Comparison of ENCODE assay signal across 20 cellular contexts in genomic region chr10:77168161-77168560, GRCh38.
DNase-seq lines count a peak whose midpoint lies in the region; ATAC-seq and TF ChIP-seq lines count a peak whose summit lies in the region.
"Had no signal": no experiment of that assay in that cellular context is flagged by ENCODE, and none has a peak within 500 bp of the region (broad histone marks: within the 10 kb centered on the region; RNA-seq: fewer than 3 reads in every experiment).

No MANE protein-coding gene starts in this region.

- DNase-seq in mammary epithelial cell (peak; percentile 16), breast epithelium (ENCODE audit: low spot score in 2 of 2) (no peak), PC-9 (peak in 1 of 2 experiments; percentile 76), epithelial cell of prostate (ENCODE audit: low read depth, low spot score) (peak; percentile 45), NCI-H1105 (lab: John Stamatoyannopoulos, UW) (no peak), AML-193 (lab: John Stamatoyannopoulos, UW) (no peak), upper lobe of left lung (no peak)
- no peak for DNase-seq in stimulated activated naive B cell treated with anti-CD40 and anti-IgM and Interleukin-4, amounts not matched to agents 10 μg/mL and 1 μg/mL and 100 μg/mL, for 72 hours
- DNase-seq: Calu3; CD8-positive, alpha-beta T cell; DND-41; KBM-7; MV-4-11; NCI-H2029; NCI-H2171; NCI-H526; OCI-M1; SJCRH30 had no signal

- no peaks in the 10 kb centered on the region for H3K9me2 ChIP-seq in PC-9 (ENCODE audit: insufficient read depth)

- BruUV-seq in mammary epithelial cell (replicated peaks; lab: Mats Ljungman, UMichigan) (no TSS peak), PC-9 (replicated peaks; lab: Mats Ljungman, UMichigan) (no TSS peak)

- H3K4me3 ChIP-seq in mammary epithelial cell (replicated peaks in 1 of 3; ENCODE audit: insufficient read depth in 1 of 3, low read depth in 2 of 3, low read length in 3 of 3) (no peak overlapping the region), breast epithelium (no peak overlapping the region), PC-9 (no peak overlapping the region), upper lobe of left lung (no peak overlapping the region)
- H3K4me3 ChIP-seq: BLaER1 treated with 17β-estradiol and CSF1 and Interleukin-3, amounts not matched to agents 10 nM and 100 nM; SJCRH30 had no signal

- TF ChIP-seq POLR2A in breast epithelium (IDR thresholded peaks at IDR 0.05) = no peak
- no peak for TF ChIP-seq POLR2A in upper lobe of left lung (IDR thresholded peaks at IDR 0.05)

- peaks cover 20 to 31% of the 10 kb centered on the region in 2 donors for H3K27me3 Mint-ChIP-seq in stimulated activated naive B cell treated with anti-CD40 and anti-IgM and Interleukin-4, amounts not matched to agents 10 μg/mL and 1 μg/mL and 100 μg/mL, for 72 hours

- no peaks in the 10 kb centered on the region for H4K20me1 ChIP-seq in mammary epithelial cell (ENCODE audit: insufficient read depth, low read length)
- H4K20me1 ChIP-seq in PC-9 (ENCODE audit: insufficient read depth) = no peaks in the 10 kb centered on the region

- no peak overlapping the region for H3K27ac Mint-ChIP-seq in stimulated activated naive B cell treated with anti-CD40 and anti-IgM and Interleukin-4, amounts not matched to agents 10 μg/mL and 1 μg/mL and 100 μg/mL, for 72 hours
- H3K27ac Mint-ChIP-seq: CD8-positive, alpha-beta T cell had no signal

- H3K4me1 Mint-ChIP-seq in stimulated activated naive B cell treated with anti-CD40 and anti-IgM and Interleukin-4, amounts not matched to agents 10 μg/mL and 1 μg/mL and 100 μg/mL, for 72 hours = peaks cover 3 to 9% of the 10 kb centered on the region in 2 donors

- dilution Hi-C loops in mammary epithelial cell (cut with HindIII; ENCODE audit: low sequenced_read_pairs) = loop anchor here (25.0 kb wide), 2 partner anchors 344 to 469 kb away; partner anchors contain the start of gene KCNMA1

- ATAC-seq in stimulated activated naive B cell treated with anti-CD40 and anti-IgM and Interleukin-4, amounts not matched to agents 10 μg/mL and 1 μg/mL and 100 μg/mL, for 72 hours (replicated peaks) = no peak
- ATAC-seq in upper lobe of left lung (ENCODE audit: low FRiP score in 2 of 2) = no peak
- ATAC-seq: CD8-positive, alpha-beta T cell; HepG2 had no signal

- TF ChIP-seq EP300 in upper lobe of left lung (IDR thresholded peaks at IDR 0.05) = no peak

- no peak overlapping the region for H3K9ac ChIP-seq in mammary epithelial cell (ENCODE audit: insufficient read depth, low read length)
- H3K9ac ChIP-seq: BLaER1 treated with 17β-estradiol and CSF1 and Interleukin-3, amounts not matched to agents 10 nM and 100 nM had no signal

- WGBS in mammary epithelial cell (ENCODE audit: low coverage, missing lambda C conversion rate) = 69% methylated on average over 2 of the region's 2 CpGs
- WGBS in upper lobe of left lung, 2 donors = 93 to 98% methylated on average over 2 of the region's 2 CpGs

- no peaks in the 10 kb centered on the region for H3K9me3 Mint-ChIP-seq in stimulated activated naive B cell treated with anti-CD40 and anti-IgM and Interleukin-4, amounts not matched to agents 10 μg/mL and 1 μg/mL and 100 μg/mL, for 72 hours
- H3K9me3 Mint-ChIP-seq: CD8-positive, alpha-beta T cell had no signal

- H3K36me3 ChIP-seq in mammary epithelial cell (ENCODE audit: insufficient read depth, low read length) = no peaks in the 10 kb centered on the region
- H3K36me3 ChIP-seq in breast epithelium = no peaks in the 10 kb centered on the region
- no peaks in the 10 kb centered on the region for H3K36me3 ChIP-seq in PC-9 (ENCODE audit: low read depth)
- H3K36me3 ChIP-seq in upper lobe of left lung = no peaks in the 10 kb centered on the region
- H3K36me3 ChIP-seq: BLaER1 treated with 17β-estradiol and CSF1 and Interleukin-3, amounts not matched to agents 10 nM and 100 nM; SJCRH30 had no signal

- in situ Hi-C loops in mammary epithelial cell (cut with MboI; ENCODE audit: low sequenced_read_pairs in 2 of 2) = loop anchor here in 1 of 2 donors (5.0 to 10.0 kb wide), 3 partner anchors 227 to 474 kb away; no protein-coding TSS in a partner anchor

- peaks cover 20% of the 10 kb centered on the region for H3F3A ChIP-seq in PC-9 (ENCODE audit: insufficient read depth, low read depth)

- TF ChIP-seq CTCF in mammary epithelial cell (conservative IDR thresholded peaks at IDR 0.05 in 1 of 2, IDR thresholded peaks at IDR 0.05 in 1 of 2; ENCODE audit: extremely low read depth in 1 of 2, insufficient read depth in 1 of 2, low read depth in 1 of 2, low read length in 2 of 2) (no peak), breast epithelium (IDR thresholded peaks at IDR 0.05) (no peak), PC-9 (conservative IDR thresholded peaks at IDR 0.05) (no peak), upper lobe of left lung (IDR thresholded peaks at IDR 0.05) (no peak)

- H3K27me3 ChIP-seq in mammary epithelial cell (ENCODE audit: insufficient read depth, low read length) = no peaks in the 10 kb centered on the region
- H3K27me3 ChIP-seq in breast epithelium = no peaks in the 10 kb centered on the region
- H3K27me3 ChIP-seq in PC-9 (ENCODE audit: insufficient read depth, low read depth) = no peaks in the 10 kb centered on the region
- no peaks in the 10 kb centered on the region for H3K27me3 ChIP-seq in upper lobe of left lung
- H3K27me3 ChIP-seq: BLaER1 treated with 17β-estradiol and CSF1 and Interleukin-3, amounts not matched to agents 10 nM and 100 nM; SJCRH30 had no signal

- H3K9me3 ChIP-seq in mammary epithelial cell (replicated peaks; ENCODE audit: insufficient read depth, low read length) (no peaks in the 10 kb centered on the region), breast epithelium (no peaks in the 10 kb centered on the region), PC-9 (ENCODE audit: insufficient read depth, low read depth) (no peaks in the 10 kb centered on the region), upper lobe of left lung (no peaks in the 10 kb centered on the region)
- H3K9me3 ChIP-seq: BLaER1 treated with 17β-estradiol and CSF1 and Interleukin-3, amounts not matched to agents 10 nM and 100 nM; SJCRH30 had no signal

- H3K4me3 Mint-ChIP-seq in stimulated activated naive B cell treated with anti-CD40 and anti-IgM and Interleukin-4, amounts not matched to agents 10 μg/mL and 1 μg/mL and 100 μg/mL, for 72 hours = no peak overlapping the region
- H3K4me3 Mint-ChIP-seq: CD8-positive, alpha-beta T cell had no signal

- H3K36me3 Mint-ChIP-seq in stimulated activated naive B cell treated with anti-CD40 and anti-IgM and Interleukin-4, amounts not matched to agents 10 μg/mL and 1 μg/mL and 100 μg/mL, for 72 hours = no peaks in the 10 kb centered on the region
- H3K36me3 Mint-ChIP-seq: CD8-positive, alpha-beta T cell had no signal

- CTCF ChIA-PET in mammary epithelial cell (lab: Charles Lee; ENCODE audit: low non-redundant PET) (interaction anchor here (0.5 to 0.6 kb wide), 2 partner anchors 19 to 268 kb away, joined by 4 read pairs; no protein-coding TSS in a partner anchor), PC-9 (lab: Charles Lee) (interaction anchor here (0.6 to 1.4 kb wide), 5 partner anchors 35 to 589 kb away, joined by 3 to 9 read pairs (median 5); no protein-coding TSS in a partner anchor)

- POLR2A ChIA-PET in PC-9 (lab: Charles Lee; ENCODE audit: unreplicated experiment) = no interaction called here

- H2AFZ ChIP-seq in mammary epithelial cell (ENCODE audit: low read depth, low read length) (no peak overlapping the region), PC-9 (no peak overlapping the region)

- peaks cover 19% of the 10 kb centered on the region for H3K4me1 ChIP-seq in mammary epithelial cell (ENCODE audit: insufficient read depth, low read length)
- no peaks in the 10 kb centered on the region for H3K4me1 ChIP-seq in breast epithelium
- H3K4me1 ChIP-seq in PC-9 (replicated peaks; ENCODE audit: insufficient read depth) = peaks cover 44% of the 10 kb centered on the region
- H3K4me1 ChIP-seq in upper lobe of left lung = peaks cover 0 to 3% (median 0%) of the 10 kb centered on the region in 4 donors
- H3K4me1 ChIP-seq: SJCRH30 had no signal

- H3K4me2 ChIP-seq in mammary epithelial cell (ENCODE audit: insufficient read depth, low read depth, low read length) (no peak overlapping the region), PC-9 (0 out of 2 replicates have a peak overlapping the region, but pooled peaks have one; percentile 26)
- H3K4me2 ChIP-seq: BLaER1 treated with 17β-estradiol and CSF1 and Interleukin-3, amounts not matched to agents 10 nM and 100 nM had no signal

- H3K79me2 ChIP-seq in mammary epithelial cell (ENCODE audit: insufficient read depth, low read length) (no peaks in the 10 kb centered on the region), PC-9 (ENCODE audit: low read depth) (no peaks in the 10 kb centered on the region)

- H3K27ac ChIP-seq in mammary epithelial cell (ENCODE audit: insufficient read depth, low read depth, low read length) (no peak overlapping the region), breast epithelium (no peak overlapping the region), PC-9 (0 out of 2 replicates have a peak overlapping the region, but pooled peaks have one; percentile 24), epithelial cell of prostate (peak overlapping the region; percentile 45), upper lobe of left lung (no peak overlapping the region)
- H3K27ac ChIP-seq: BLaER1 treated with 17β-estradiol and CSF1 and Interleukin-3, amounts not matched to agents 10 nM and 100 nM; SJCRH30 had no signal

- intact Hi-C loops in mammary epithelial cell (cut with micrococcal nuclease) (loop anchor here (5.0 to 10.0 kb wide), 4 partner anchors 187 to 857 kb away; partner anchors contain the start of gene POLR3A), breast epithelium (cut with DNase I; ENCODE audit: low total_unique reads) (loop anchor here (10.0 kb wide), 1 partner anchor 467 kb away; the partner anchor contains the start of gene KCNMA1), PC-9 (cut with micrococcal nuclease; ENCODE audit: unreplicated experiment) (loop anchor here (10.0 kb wide), 1 partner anchor 857 kb away; the partner anchor contains the start of gene POLR3A)

Comparison
In these comparisons a context has a peak if more than half of its experiments do, and no peak if none do; other contexts are left out.
1. DNase-seq: peak in mammary epithelial cell (single experiment) and epithelial cell of prostate (single experiment); none in breast epithelium (0 of 2), NCI-H1105 (single experiment), AML-193 (0 of 2), stimulated activated naive B cell treated with anti-CD40 and anti-IgM and Interleukin-4, amounts not matched to agents 10 μg/mL and 1 μg/mL and 100 μg/mL, for 72 hours (single experiment) and upper lobe of left lung (0 of 2).
2. H3K27ac ChIP-seq: peak in PC-9 (single experiment) and epithelial cell of prostate (single experiment); none in mammary epithelial cell (single experiment), breast epithelium (0 of 2) and upper lobe of left lung (0 of 4).